Comparison of ENCODE assay signal across 13 cellular contexts in the genomic region with DNA sequence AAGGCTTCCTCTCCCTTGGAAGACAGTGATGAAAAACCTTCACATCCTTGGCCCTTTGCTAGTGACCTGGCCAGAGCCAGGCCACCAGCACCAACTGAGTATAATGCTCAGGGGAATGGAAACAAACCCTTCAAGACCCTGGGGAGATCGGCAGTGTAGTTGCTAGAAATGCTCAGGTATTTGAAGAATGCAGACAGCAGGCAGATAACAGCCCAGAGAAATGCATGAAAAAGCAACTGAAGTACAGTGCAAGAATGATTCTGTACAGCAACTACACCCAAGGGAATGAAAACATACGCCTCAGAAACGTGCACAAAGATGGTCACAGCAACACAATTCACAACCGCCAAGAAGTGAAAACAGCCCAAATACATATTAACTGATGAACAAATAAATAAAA. TPM values are rescaled to one million over a fixed set of nuclear protein-coding genes. Genes with fewer than 3 reads are reported as not detected.
DNase-seq lines count a peak whose midpoint lies in the region; ATAC-seq and TF ChIP-seq lines count a peak whose summit lies in the region.
"Had no signal": no experiment of that assay in that cellular context is flagged by ENCODE, and none has a peak within 500 bp of the region (broad histone marks: within the 10 kb centered on the region; RNA-seq: fewer than 3 reads in every experiment).

No MANE protein-coding gene starts in this region.

- DNase-seq in AG04450 (ENCODE audit: low read depth, low spot score) (peak; percentile 16), HFFc6 (peak; percentile 10), astrocyte of the spinal cord (ENCODE audit: low read depth, low spot score) (peak; percentile 59), islet precursor cell (peak; percentile 86), NCI-H446 (lab: John Stamatoyannopoulos, UW) (no peak), MG63 (no peak), T-helper 1 cell (no peak)
- DNase-seq: activated CD8-positive, alpha-beta memory T cell treated with anti-CD3 and anti-CD28 coated beads for 24 hours; activated naive CD8-positive, alpha-beta T cell treated with anti-CD3 and anti-CD28 coated beads, Interleukin-2, amount 50 U/mL, for 24 hours; NCI-H1048 had no signal

- POLR2A ChIA-PET in AG04450 (lab: Yijun Ruan, JAX): no interaction called here

- H3K9me3 ChIP-seq in AG04450 (ENCODE audit: control insufficient read depth, insufficient read depth, low read length) (no peaks in the 10 kb centered on the region), MG63 (no peaks in the 10 kb centered on the region)

- no peaks in the 10 kb centered on the region for H3K9me3 Mint-ChIP-seq in HFFc6
- H3K9me3 Mint-ChIP-seq: activated naive CD8-positive, alpha-beta T cell treated with anti-CD3 and anti-CD28 coated beads, Interleukin-2, amount 50 U/mL, for 24 hours; IgD-negative memory B cell; memory B cell had no signal

- H3K27ac ChIP-seq in AG04450 (ENCODE audit: low read depth, low read length): no peak overlapping the region

- H3K36me3 Mint-ChIP-seq in HFFc6 (ENCODE audit: low read depth): no peaks in the 10 kb centered on the region

- TF ChIP-seq CTCF in AG04450 (IDR thresholded peaks at IDR 0.05; ENCODE audit: low read depth, low read length) (no peak), HFFc6 (IDR thresholded peaks at IDR 0.05) (no peak), astrocyte of the spinal cord (IDR thresholded peaks at IDR 0.05; ENCODE audit: low read depth, low read length) (no peak)

- CTCF ChIA-PET in AG04450 (lab: Charles Lee): interaction anchor here (1.0 to 1.1 kb wide), 2 partner anchors 17 to 23 kb away, joined by 3 read pairs; no protein-coding TSS in a partner anchor

- H3K27me3 Mint-ChIP-seq in HFFc6 (ENCODE audit: insufficient read depth): 0 out of 2 replicates have a peak, but pooled peaks cover 1% of the 10 kb centered on the region
- H3K27me3 Mint-ChIP-seq: activated naive CD8-positive, alpha-beta T cell treated with anti-CD3 and anti-CD28 coated beads, Interleukin-2, amount 50 U/mL, for 24 hours; IgD-negative memory B cell; memory B cell had no signal

- H3K27me3 ChIP-seq in AG04450 (ENCODE audit: control insufficient read depth, insufficient read depth, low read length): no peaks in the 10 kb centered on the region
- no peaks in the 10 kb centered on the region for H3K27me3 ChIP-seq in MG63

- H3K4me1 Mint-ChIP-seq in HFFc6 (ENCODE audit: low read depth): peaks cover 26% of the 10 kb centered on the region
- H3K4me1 Mint-ChIP-seq: activated naive CD8-positive, alpha-beta T cell treated with anti-CD3 and anti-CD28 coated beads, Interleukin-2, amount 50 U/mL, for 24 hours had no signal

- H3K4me3 ChIP-seq in AG04450 (ENCODE audit: low read depth, low read length): no peak overlapping the region
- H3K4me3 ChIP-seq in astrocyte of the spinal cord (ENCODE audit: low read depth, low read length): no peak overlapping the region
- H3K4me3 ChIP-seq in MG63: no peak overlapping the region

- H3K4me3 Mint-ChIP-seq in HFFc6: no peak overlapping the region
- H3K4me3 Mint-ChIP-seq: activated naive CD8-positive, alpha-beta T cell treated with anti-CD3 and anti-CD28 coated beads, Interleukin-2, amount 50 U/mL, for 24 hours; IgD-negative memory B cell; memory B cell had no signal

- ATAC-seq in HG02852 (IDR thresholded peaks at IDR 0.05; ENCODE audit: unreplicated experiment): no peak
- ATAC-seq: activated naive CD8-positive, alpha-beta T cell treated with anti-CD3 and anti-CD28 coated beads, Interleukin-2, amount 50 U/mL, for 24 hours had no signal

- H3K27ac Mint-ChIP-seq in HFFc6: peak overlapping the region; percentile 9
- H3K27ac Mint-ChIP-seq: activated naive CD8-positive, alpha-beta T cell treated with anti-CD3 and anti-CD28 coated beads, Interleukin-2, amount 50 U/mL, for 24 hours; IgD-negative memory B cell; memory B cell had no signal

- in situ Hi-C loops in astrocyte of the spinal cord (cut with HindIII; ENCODE audit: low sequenced_read_pairs): no loop called here

- H3K36me3 ChIP-seq in MG63: no peaks in the 10 kb centered on the region

RNA-seq across cellular contexts. Expression of gene PPP1R3G, which starts 41.1 kb away (rescaled TPM):
- 0.09 and 0.11 TPM in 2 replicates for polyA plus RNA-seq in AG04450 (2011; rRNA removed)
- polyA minus RNA-seq in AG04450 (2011; rRNA and poly(A)+ RNA removed): 0.13 and 0.14 TPM in 2 replicates
- 1 to 10 TPM in 4 of 6 experiments, under 1 TPM in 2; 0.55 to 1.6 (median 1.4) TPM for total RNA-seq in HFFc6 (2021; fragmentation: NEBNext Ultra II Directional; extraction: Animal tissue kit (Norgen Biotek cat#: 25700))
- 0.16 TPM in 1 of 2 replicates, not detected in the other for total RNA-seq in MG63 (2014; rRNA removed; shearing (Covaris generic); ENCODE audit: low replicate concordance)

Comparison
In these comparisons a context has a peak if more than half of its experiments do, and no peak if none do; other contexts are left out.
1. DNase-seq: peak in AG04450 (single experiment), HFFc6 (single experiment), astrocyte of the spinal cord (single experiment) and islet precursor cell (single experiment); none in NCI-H446 (0 of 2), MG63 (single experiment) and T-helper 1 cell (0 of 5).